In genomic region chr2:11234309-11234708, GRCh38 we compare ENCODE assay signal across 1 cellular context.
TF ChIP-seq lines count a peak whose summit lies in the region.

No MANE protein-coding gene starts in this region.

TF ChIP-seq in HepG2, 621 proteins besides CTCF, POLR2A, EP300 and RAD21 (continued from another document):
- TF ChIP-seq GMEB1 (CRISPR knock-in tag; IDR thresholded peaks at IDR 0.05; ENCODE audit: borderline replicate concordance) (no peak), SRSF1 (optimal IDR thresholded peaks at IDR 0.05; ENCODE audit: low read depth, low read length) (no peak), ASH2L (IDR thresholded peaks at IDR 0.05; ENCODE audit: insufficient read length, low read depth, low read length) (no peak), ARID3A (IDR thresholded peaks at IDR 0.05; ENCODE audit: low read depth, low read length) (peak; percentile 74)
